1 cellular context compared by ENCODE assay signal in the genomic region with DNA sequence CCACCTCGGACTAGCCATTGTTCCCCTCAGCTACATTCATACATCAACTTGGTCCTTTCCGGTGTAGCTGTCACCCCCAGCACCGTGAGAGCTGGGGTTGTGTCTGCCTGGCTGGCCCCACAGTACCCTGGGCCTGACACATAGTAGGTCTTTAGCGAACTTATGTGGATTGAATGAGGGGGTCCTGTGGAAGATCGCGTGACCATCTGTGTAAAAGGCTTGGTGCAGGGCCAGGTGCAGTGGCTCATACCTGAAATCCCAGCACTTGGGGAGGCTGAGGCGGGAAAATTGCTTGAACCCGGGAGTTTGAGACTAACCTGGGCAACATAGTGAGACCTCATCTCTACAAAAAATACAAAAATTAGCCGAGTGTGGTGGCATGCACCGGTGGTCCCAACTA.
TF ChIP-seq lines count a peak whose summit lies in the region.

No MANE protein-coding gene starts in this region.

TF ChIP-seq in A549, 52 proteins besides CTCF, POLR2A, EP300 and RAD21 (continued from another document):
- TF ChIP-seq HOXB13 (CRISPR knock-in tag; IDR thresholded peaks at IDR 0.05; ENCODE audit: low read depth) (no peak), HOXA7 (CRISPR knock-in tag; IDR thresholded peaks at IDR 0.05) (no peak), JUN (IDR thresholded peaks at IDR 0.05) (no peak), TFCP2L1 (CRISPR knock-in tag; IDR thresholded peaks at IDR 0.05) (no peak), ZC3H11A (IDR thresholded peaks at IDR 0.05) (no peak), MAZ (IDR thresholded peaks at IDR 0.05; ENCODE audit: borderline replicate concordance, low read depth, low read length) (no peak), RCOR1 (IDR thresholded peaks at IDR 0.05; ENCODE audit: low read depth, low read length) (no peak), HOXB5 (CRISPR knock-in tag; IDR thresholded peaks at IDR 0.05) (no peak), ZFP36 (IDR thresholded peaks at IDR 0.05; ENCODE audit: borderline replicate concordance, partially characterized antibody) (no peak)
- TF ChIP-seq, protein P1, sequence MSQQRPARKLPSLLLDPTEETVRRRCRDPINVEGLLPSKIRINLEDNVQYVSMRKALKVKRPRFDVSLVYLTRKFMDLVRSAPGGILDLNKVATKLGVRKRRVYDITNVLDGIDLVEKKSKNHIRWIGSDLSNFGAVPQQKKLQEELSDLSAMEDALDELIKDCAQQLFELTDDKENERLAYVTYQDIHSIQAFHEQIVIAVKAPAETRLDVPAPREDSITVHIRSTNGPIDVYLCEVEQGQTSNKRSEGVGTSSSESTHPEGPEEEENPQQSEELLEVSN (IDR thresholded peaks at IDR 0.05; ENCODE audit: borderline replicate concordance, low read depth) = no peak
- TF ChIP-seq, protein P2, sequence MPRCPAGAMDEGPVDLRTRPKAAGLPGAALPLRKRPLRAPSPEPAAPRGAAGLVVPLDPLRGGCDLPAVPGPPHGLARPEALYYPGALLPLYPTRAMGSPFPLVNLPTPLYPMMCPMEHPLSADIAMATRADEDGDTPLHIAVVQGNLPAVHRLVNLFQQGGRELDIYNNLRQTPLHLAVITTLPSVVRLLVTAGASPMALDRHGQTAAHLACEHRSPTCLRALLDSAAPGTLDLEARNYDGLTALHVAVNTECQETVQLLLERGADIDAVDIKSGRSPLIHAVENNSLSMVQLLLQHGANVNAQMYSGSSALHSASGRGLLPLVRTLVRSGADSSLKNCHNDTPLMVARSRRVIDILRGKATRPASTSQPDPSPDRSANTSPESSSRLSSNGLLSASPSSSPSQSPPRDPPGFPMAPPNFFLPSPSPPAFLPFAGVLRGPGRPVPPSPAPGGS (IDR thresholded peaks at IDR 0.05) = no peak
- TF ChIP-seq, protein P3, sequence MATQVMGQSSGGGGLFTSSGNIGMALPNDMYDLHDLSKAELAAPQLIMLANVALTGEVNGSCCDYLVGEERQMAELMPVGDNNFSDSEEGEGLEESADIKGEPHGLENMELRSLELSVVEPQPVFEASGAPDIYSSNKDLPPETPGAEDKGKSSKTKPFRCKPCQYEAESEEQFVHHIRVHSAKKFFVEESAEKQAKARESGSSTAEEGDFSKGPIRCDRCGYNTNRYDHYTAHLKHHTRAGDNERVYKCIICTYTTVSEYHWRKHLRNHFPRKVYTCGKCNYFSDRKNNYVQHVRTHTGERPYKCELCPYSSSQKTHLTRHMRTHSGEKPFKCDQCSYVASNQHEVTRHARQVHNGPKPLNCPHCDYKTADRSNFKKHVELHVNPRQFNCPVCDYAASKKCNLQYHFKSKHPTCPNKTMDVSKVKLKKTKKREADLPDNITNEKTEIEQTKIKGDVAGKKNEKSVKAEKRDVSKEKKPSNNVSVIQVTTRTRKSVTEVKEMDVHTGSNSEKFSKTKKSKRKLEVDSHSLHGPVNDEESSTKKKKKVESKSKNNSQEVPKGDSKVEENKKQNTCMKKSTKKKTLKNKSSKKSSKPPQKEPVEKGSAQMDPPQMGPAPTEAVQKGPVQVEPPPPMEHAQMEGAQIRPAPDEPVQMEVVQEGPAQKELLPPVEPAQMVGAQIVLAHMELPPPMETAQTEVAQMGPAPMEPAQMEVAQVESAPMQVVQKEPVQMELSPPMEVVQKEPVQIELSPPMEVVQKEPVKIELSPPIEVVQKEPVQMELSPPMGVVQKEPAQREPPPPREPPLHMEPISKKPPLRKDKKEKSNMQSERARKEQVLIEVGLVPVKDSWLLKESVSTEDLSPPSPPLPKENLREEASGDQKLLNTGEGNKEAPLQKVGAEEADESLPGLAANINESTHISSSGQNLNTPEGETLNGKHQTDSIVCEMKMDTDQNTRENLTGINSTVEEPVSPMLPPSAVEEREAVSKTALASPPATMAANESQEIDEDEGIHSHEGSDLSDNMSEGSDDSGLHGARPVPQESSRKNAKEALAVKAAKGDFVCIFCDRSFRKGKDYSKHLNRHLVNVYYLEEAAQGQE (IDR thresholded peaks at IDR 0.05) = no peak
